Comparison of ENCODE assay signal across 8 cellular contexts in the genomic region with DNA sequence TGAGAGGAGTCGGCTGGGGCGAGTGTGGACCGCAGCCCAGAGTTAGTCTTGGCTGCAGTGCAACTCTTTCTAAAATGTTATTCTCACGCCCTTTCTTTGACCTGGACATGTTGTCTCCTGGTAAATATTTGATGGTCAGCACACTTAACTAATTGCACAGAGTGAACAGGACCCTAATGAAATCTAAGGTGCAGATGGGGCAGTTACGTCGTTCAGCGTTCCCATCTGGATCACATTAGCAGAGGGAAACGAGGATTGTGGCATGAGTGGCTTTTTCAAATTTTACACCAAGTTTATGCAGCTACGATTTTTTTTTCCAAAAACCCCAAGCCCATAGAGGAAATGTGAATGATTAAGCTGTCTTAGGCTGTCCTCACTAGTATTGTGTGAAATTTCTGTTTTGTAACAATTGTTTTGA. TPM values are rescaled to one million over a fixed set of nuclear protein-coding genes. Genes with fewer than 3 reads are reported as not detected.
A peak's percentile ranks its signal among the peaks of the same experiment; 100 is the strongest.
DNase-seq lines count a peak whose midpoint lies in the region; ATAC-seq lines count a peak whose summit lies in the region.

No MANE protein-coding gene starts in this region.

- H3K27ac Mint-ChIP-seq in activated CD8-positive, alpha-beta T cell treated with anti-CD3 and anti-CD28 coated beads, Interleukin-2, amount 10 ng/mL, durations not matched to agents 7 days and 5 days: peak overlapping the region; percentile 100
- peak overlapping the region; percentile 98 for H3K27ac Mint-ChIP-seq in stimulated activated effector memory CD8-positive, alpha-beta T cell treated with anti-CD3 and anti-CD28 coated beads, Interleukin-12 subunit alpha, Interleukin-12 subunit beta, amount 100 ng/mL, for 72 hours

- no peaks in the 10 kb centered on the region for H3K9me3 ChIP-seq in HAP-1
- H3K9me3 ChIP-seq in right cardiac atrium (ENCODE audit: control insufficient read depth, low read length): no peaks in the 10 kb centered on the region

- peak overlapping the region; percentile 100 for H3K4me3 Mint-ChIP-seq in activated CD8-positive, alpha-beta T cell treated with anti-CD3 and anti-CD28 coated beads, Interleukin-2, amount 10 ng/mL, durations not matched to agents 7 days and 5 days
- H3K4me3 Mint-ChIP-seq in stimulated activated effector memory CD8-positive, alpha-beta T cell treated with anti-CD3 and anti-CD28 coated beads, Interleukin-12 subunit alpha, Interleukin-12 subunit beta, amount 100 ng/mL, for 72 hours: peak overlapping the region; percentile 97

- DNase-seq in HAP-1 (ENCODE audit: low spot score in 2 of 2): no peak
- DNase-seq in activated CD8-positive, alpha-beta T cell treated with anti-CD3 and anti-CD28 coated beads, Interleukin-2, amount 10 ng/mL, durations not matched to agents 7 days and 5 days: no peak
- peak in 2 of 3 donors; percentile 31 to 67 for DNase-seq in right cardiac atrium
- DNase-seq in stimulated activated effector memory CD8-positive, alpha-beta T cell treated with anti-CD3 and anti-CD28 coated beads, Interleukin-12 subunit alpha, Interleukin-12 subunit beta, amount 100 ng/mL, for 72 hours (ENCODE audit: low spot score in 2 of 2): no peak
- no peak for DNase-seq in activated effector memory CD4-positive, alpha-beta T cell treated with Interleukin-2 at 50 U/mL for 16 hours
- DNase-seq in occipital lobe (lab: John Stamatoyannopoulos, UW): no peak
- no peak for DNase-seq in SKM-1 treated with dmso at 0.1 percent for 144 hours (lab: John Stamatoyannopoulos, UW; ENCODE audit: unreplicated experiment)

- H3K4me1 Mint-ChIP-seq in activated CD8-positive, alpha-beta T cell treated with anti-CD3 and anti-CD28 coated beads, Interleukin-2, amount 10 ng/mL, durations not matched to agents 7 days and 5 days (ENCODE audit: low read depth): peaks cover 55% of the 10 kb centered on the region
- peaks cover 53% of the 10 kb centered on the region for H3K4me1 Mint-ChIP-seq in stimulated activated effector memory CD8-positive, alpha-beta T cell treated with anti-CD3 and anti-CD28 coated beads, Interleukin-12 subunit alpha, Interleukin-12 subunit beta, amount 100 ng/mL, for 72 hours

- H3K27ac ChIP-seq in right cardiac atrium (ENCODE audit: low read length): peak overlapping the region; percentile 89

- H3K36me3 Mint-ChIP-seq in activated CD8-positive, alpha-beta T cell treated with anti-CD3 and anti-CD28 coated beads, Interleukin-2, amount 10 ng/mL, durations not matched to agents 7 days and 5 days (ENCODE audit: low read depth): peaks cover 25% of the 10 kb centered on the region
- peaks cover 12% of the 10 kb centered on the region for H3K36me3 Mint-ChIP-seq in stimulated activated effector memory CD8-positive, alpha-beta T cell treated with anti-CD3 and anti-CD28 coated beads, Interleukin-12 subunit alpha, Interleukin-12 subunit beta, amount 100 ng/mL, for 72 hours

- intact Hi-C loops in right cardiac atrium (cut with DNase I): no loop called here

- WGBS in right cardiac atrium: 1% methylated on average over 9 of the region's 9 CpGs

- H3K27me3 ChIP-seq in HAP-1 (ENCODE audit: low read depth) (no peaks in the 10 kb centered on the region), right cardiac atrium (ENCODE audit: control insufficient read depth, insufficient read depth) (no peaks in the 10 kb centered on the region)

- H3K27me3 Mint-ChIP-seq in activated CD8-positive, alpha-beta T cell treated with anti-CD3 and anti-CD28 coated beads, Interleukin-2, amount 10 ng/mL, durations not matched to agents 7 days and 5 days (ENCODE audit: low read depth): no peaks in the 10 kb centered on the region

- H3K4me1 ChIP-seq in HAP-1 (peaks cover 2% of the 10 kb centered on the region), right cardiac atrium (ENCODE audit: control insufficient read depth, insufficient read depth, low read length) (peaks cover 3% of the 10 kb centered on the region)

- H3K36me3 ChIP-seq in HAP-1 (replicated peaks): no peaks in the 10 kb centered on the region

- POLR2A ChIA-PET in activated CD8-positive, alpha-beta T cell treated with anti-CD3 and anti-CD28 coated beads, Interleukin-2, amount 10 ng/mL, durations not matched to agents 7 days and 5 days (lab: Charles Lee): interaction anchor here (0.6 to 3.8 kb wide), 12 partner anchors 11 to 151 kb away, joined by 3 to 67 read pairs (median 4); no protein-coding TSS in a partner anchor

- in situ Hi-C loops in HAP-1 (cut with MboI; ENCODE audit: low sequenced_read_pairs): no loop called here

- no peaks in the 10 kb centered on the region for H3K9me3 Mint-ChIP-seq in activated CD8-positive, alpha-beta T cell treated with anti-CD3 and anti-CD28 coated beads, Interleukin-2, amount 10 ng/mL, durations not matched to agents 7 days and 5 days (ENCODE audit: insufficient read depth)
- H3K9me3 Mint-ChIP-seq in stimulated activated effector memory CD8-positive, alpha-beta T cell treated with anti-CD3 and anti-CD28 coated beads, Interleukin-12 subunit alpha, Interleukin-12 subunit beta, amount 100 ng/mL, for 72 hours: no peaks in the 10 kb centered on the region

- peak overlapping the region; percentile 75 for H3K4me3 ChIP-seq in HAP-1
- peak overlapping the region; percentile 58 for H3K4me3 ChIP-seq in right cardiac atrium (ENCODE audit: low read length)

- CTCF ChIA-PET in activated CD8-positive, alpha-beta T cell treated with anti-CD3 and anti-CD28 coated beads, Interleukin-2, amount 10 ng/mL, durations not matched to agents 7 days and 5 days (lab: Charles Lee): interaction anchor here (1.0 to 2.8 kb wide), 10 partner anchors 12 to 130 kb away, joined by 3 to 14 read pairs (median 8); no protein-coding TSS in a partner anchor

- ATAC-seq in activated CD8-positive, alpha-beta T cell treated with anti-CD3 and anti-CD28 coated beads, Interleukin-2, amount 10 ng/mL, durations not matched to agents 7 days and 5 days: no peak
- peak in 1 of 2 donors; percentile 61 for ATAC-seq in right cardiac atrium
- ATAC-seq in stimulated activated effector memory CD8-positive, alpha-beta T cell treated with anti-CD3 and anti-CD28 coated beads, Interleukin-12 subunit alpha, Interleukin-12 subunit beta, amount 100 ng/mL, for 72 hours: no peak
- no peak for ATAC-seq in GM19328 (IDR thresholded peaks at IDR 0.05; ENCODE audit: unreplicated experiment)

RNA-seq across cellular contexts. Expression of a gene that starts 0.5 kb away (rescaled TPM):
- total RNA-seq in activated CD8-positive, alpha-beta T cell treated with anti-CD3 and anti-CD28 coated beads, Interleukin-2, amount 10 ng/mL, durations not matched to agents 7 days and 5 days: 10 to 100 TPM; 11.1 to 12.0 TPM
- 1 to 10 TPM; 6.3 to 8.3 (median 6.8) TPM for total RNA-seq in right cardiac atrium
- 7.6 TPM for polyA plus RNA-seq in right cardiac atrium
- total RNA-seq in occipital lobe: 14.2 TPM

RNA-seq across cellular contexts. Expression of a gene that starts 0.9 kb away (rescaled TPM):
- total RNA-seq in activated CD8-positive, alpha-beta T cell treated with anti-CD3 and anti-CD28 coated beads, Interleukin-2, amount 10 ng/mL, durations not matched to agents 7 days and 5 days: 10 to 100 TPM; 27.2 to 28.3 TPM
- total RNA-seq in right cardiac atrium (10 to 100 TPM in 3 of 4 donors, 1 to 10 TPM in 1; 8.4 to 11.4 (median 10.6) TPM), occipital lobe (105 TPM)
- polyA plus RNA-seq in right cardiac atrium: 4.8 TPM

Comparison
In these comparisons a context has a peak if more than half of its experiments do, and no peak if none do; other contexts are left out.
1. DNase-seq: peak in right cardiac atrium (2 of 3); none in HAP-1 (0 of 2), activated CD8-positive, alpha-beta T cell treated with anti-CD3 and anti-CD28 coated beads, Interleukin-2, amount 10 ng/mL, durations not matched to agents 7 days and 5 days (single experiment), stimulated activated effector memory CD8-positive, alpha-beta T cell treated with anti-CD3 and anti-CD28 coated beads, Interleukin-12 subunit alpha, Interleukin-12 subunit beta, amount 100 ng/mL, for 72 hours (0 of 2), activated effector memory CD4-positive, alpha-beta T cell treated with Interleukin-2 at 50 U/mL for 16 hours (single experiment), occipital lobe (single experiment) and SKM-1 treated with dmso at 0.1 percent for 144 hours (single experiment).